15 cellular contexts compared by ENCODE assay signal in the genomic region with DNA sequence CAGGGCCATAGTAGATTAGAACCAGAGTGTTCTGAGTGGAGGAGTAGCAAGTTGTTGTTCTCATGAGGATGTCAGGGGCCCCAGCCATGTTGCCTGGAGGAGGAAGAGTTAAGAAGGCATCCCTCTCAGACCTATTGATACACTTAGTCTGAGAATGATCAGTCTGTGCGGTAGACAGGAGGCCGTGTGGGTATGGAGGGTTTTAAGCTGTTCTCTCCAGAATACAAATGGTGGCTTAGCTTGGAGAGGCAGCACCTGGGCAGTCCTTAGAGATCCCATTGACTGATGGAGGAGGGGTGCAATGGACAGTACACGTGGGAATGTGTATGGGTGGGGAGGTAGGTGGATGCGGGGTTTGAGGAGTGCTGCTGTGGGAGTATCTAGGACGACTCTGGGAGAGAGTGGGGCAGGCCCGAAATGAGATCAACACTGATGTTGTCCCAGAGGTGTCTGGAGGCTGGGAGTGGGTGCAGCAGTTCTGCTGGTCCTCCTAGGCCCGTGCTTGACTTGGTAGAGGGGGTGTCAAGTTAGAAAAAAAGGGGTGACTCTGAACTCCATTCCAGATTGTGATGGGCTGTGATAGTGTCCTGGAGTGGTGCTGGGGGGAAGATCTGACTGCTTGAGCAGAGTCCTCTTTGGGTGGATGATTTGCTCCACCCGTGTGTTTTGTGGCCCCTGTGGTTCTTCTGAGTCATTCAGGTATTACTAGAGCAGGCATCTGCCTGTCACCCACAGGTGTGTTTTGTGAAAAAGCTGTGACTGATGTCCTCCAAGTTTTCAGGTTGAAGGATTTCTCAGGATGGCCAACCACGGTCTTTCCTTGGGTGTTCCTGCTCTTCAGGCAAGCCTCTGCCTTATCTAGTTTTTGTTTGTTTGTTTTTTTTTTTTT. TPM values are rescaled to one million over a fixed set of nuclear protein-coding genes. Genes with fewer than 3 reads are reported as not detected.
DNase-seq lines count a peak whose midpoint lies in the region; ATAC-seq and TF ChIP-seq lines count a peak whose summit lies in the region.
"Had no signal": no experiment of that assay in that cellular context is flagged by ENCODE, and none has a peak within 500 bp of the region (broad histone marks: within the 10 kb centered on the region; RNA-seq: fewer than 3 reads in every experiment).

No MANE protein-coding gene starts in this region.

- H3K27ac ChIP-seq in endodermal cell (ENCODE audit: low read depth, low read length) (no peak overlapping the region), right lobe of liver (no peak overlapping the region)
- H3K27ac ChIP-seq: upper lobe of left lung had no signal

- ATAC-seq in stimulated activated memory B cell treated with anti-CD40 and anti-IgM and Interleukin-4, amounts not matched to agents 10 μg/mL and 1 μg/mL and 100 μg/mL, for 72 hours = no peak
- ATAC-seq in GM18498 (IDR thresholded peaks at IDR 0.05; ENCODE audit: unreplicated experiment) (no peak), right lobe of liver (no peak), HG03521 (IDR thresholded peaks at IDR 0.05; ENCODE audit: unreplicated experiment) (no peak)
- ATAC-seq: GM23338 had no signal

- intact Hi-C loops in right lobe of liver (cut with DNase I) = loop anchor here in 1 of 2 donors (5.0 kb wide), 1 partner anchor 239 kb away; no protein-coding TSS in a partner anchor

- H3K27me3 ChIP-seq in endodermal cell (ENCODE audit: control insufficient read depth, insufficient read depth, low read length, poor library complexity, severe bottlenecking) = no peaks in the 10 kb centered on the region
- no peaks in the 10 kb centered on the region for H3K27me3 ChIP-seq in right lobe of liver
- H3K27me3 ChIP-seq: upper lobe of left lung had no signal

- H3K9me3 Mint-ChIP-seq in activated naive CD4-positive, alpha-beta T cell treated with anti-CD3 and anti-CD28 coated beads, Interleukin-2, amount 50 U/mL, for 24 hours = no peaks in the 10 kb centered on the region
- no peaks in the 10 kb centered on the region for H3K9me3 Mint-ChIP-seq in T-helper 2 cell treated with Interferon-gamma antibody and Interleukin-4, amounts not matched to agents 5 μg/mL and 100 μg/mL, for 36 hours
- H3K9me3 Mint-ChIP-seq in endodermal cell = no peaks in the 10 kb centered on the region
- no peaks in the 10 kb centered on the region for H3K9me3 Mint-ChIP-seq in stimulated activated memory B cell treated with anti-CD40 and anti-IgM and Interleukin-4, amounts not matched to agents 10 μg/mL and 1 μg/mL and 100 μg/mL, for 72 hours

- H3K4me3 ChIP-seq in endodermal cell (ENCODE audit: low read length) = no peak overlapping the region
- no peak overlapping the region for H3K4me3 ChIP-seq in right lobe of liver
- H3K4me3 ChIP-seq: GM23338, upper lobe of left lung had no signal

- H3K36me3 ChIP-seq in endodermal cell (ENCODE audit: control insufficient read depth, insufficient read depth, low read length) (peaks cover 11% of the 10 kb centered on the region), right lobe of liver (peaks cover 0 to 8% (median 2%) of the 10 kb centered on the region in 4 donors)

- no peak for DNase-seq in activated naive CD4-positive, alpha-beta T cell (lab: John Stamatoyannopoulos, UW)
- DNase-seq in T-helper 2 cell treated with Interferon-gamma antibody and Interleukin-4, amounts not matched to agents 5 μg/mL and 100 μg/mL, for 36 hours (ENCODE audit: low spot score) = no peak
- DNase-seq in endodermal cell = no peak
- DNase-seq in right lobe of liver = no peak
- DNase-seq: dermis blood vessel endothelial cell, hypothalamus, NCI-H1694 treated with DMSO at 0.1 percent for 48 hours, NCI-H524, OCI-M1, upper lobe of left lung had no signal

- peaks cover 43% of the 10 kb centered on the region for H3K4me1 Mint-ChIP-seq in activated naive CD4-positive, alpha-beta T cell treated with anti-CD3 and anti-CD28 coated beads, Interleukin-2, amount 50 U/mL, for 24 hours
- peaks cover 35% of the 10 kb centered on the region for H3K4me1 Mint-ChIP-seq in T-helper 2 cell treated with Interferon-gamma antibody and Interleukin-4, amounts not matched to agents 5 μg/mL and 100 μg/mL, for 36 hours (ENCODE audit: low read depth)
- H3K4me1 Mint-ChIP-seq in endodermal cell = peaks cover 13% of the 10 kb centered on the region
- H3K4me1 Mint-ChIP-seq in stimulated activated memory B cell treated with anti-CD40 and anti-IgM and Interleukin-4, amounts not matched to agents 10 μg/mL and 1 μg/mL and 100 μg/mL, for 72 hours = peaks cover 37% of the 10 kb centered on the region

- H3K4me3 Mint-ChIP-seq in activated naive CD4-positive, alpha-beta T cell treated with anti-CD3 and anti-CD28 coated beads, Interleukin-2, amount 50 U/mL, for 24 hours = peak overlapping the region; percentile 12
- no peak overlapping the region for H3K4me3 Mint-ChIP-seq in T-helper 2 cell treated with Interferon-gamma antibody and Interleukin-4, amounts not matched to agents 5 μg/mL and 100 μg/mL, for 36 hours
- no peak overlapping the region for H3K4me3 Mint-ChIP-seq in endodermal cell
- no peak overlapping the region for H3K4me3 Mint-ChIP-seq in stimulated activated memory B cell treated with anti-CD40 and anti-IgM and Interleukin-4, amounts not matched to agents 10 μg/mL and 1 μg/mL and 100 μg/mL, for 72 hours
- H3K4me3 Mint-ChIP-seq: GM23338 had no signal

- H3K27me3 Mint-ChIP-seq in activated naive CD4-positive, alpha-beta T cell treated with anti-CD3 and anti-CD28 coated beads, Interleukin-2, amount 50 U/mL, for 24 hours = no peaks in the 10 kb centered on the region
- no peaks in the 10 kb centered on the region for H3K27me3 Mint-ChIP-seq in T-helper 2 cell treated with Interferon-gamma antibody and Interleukin-4, amounts not matched to agents 5 μg/mL and 100 μg/mL, for 36 hours (ENCODE audit: low read depth)
- no peaks in the 10 kb centered on the region for H3K27me3 Mint-ChIP-seq in endodermal cell (ENCODE audit: insufficient read depth)
- no peaks in the 10 kb centered on the region for H3K27me3 Mint-ChIP-seq in stimulated activated memory B cell treated with anti-CD40 and anti-IgM and Interleukin-4, amounts not matched to agents 10 μg/mL and 1 μg/mL and 100 μg/mL, for 72 hours

- 89 to 90% methylated on average over 2 to 9 of the region's 9 CpGs for WGBS in endodermal cell (ENCODE audit: insufficient coverage in 1 of 2, insufficient read length in 1 of 2), 2 experiments
- 79% methylated on average over 5 of the region's 9 CpGs for WGBS in right lobe of liver (ENCODE audit: insufficient coverage, low coverage, low lambda C conversion rate, missing lambda C conversion rate)

- TF ChIP-seq POLR2A in right lobe of liver (IDR thresholded peaks at IDR 0.05) = no peak

- no peaks in the 10 kb centered on the region for H3K9me3 ChIP-seq in endodermal cell (ENCODE audit: control insufficient read depth, low read length)
- H3K9me3 ChIP-seq in right lobe of liver = no peaks in the 10 kb centered on the region
- H3K9me3 ChIP-seq: upper lobe of left lung had no signal

- TF ChIP-seq CTCF in endodermal cell (conservative IDR thresholded peaks at IDR 0.05) (no peak), right lobe of liver (IDR thresholded peaks at IDR 0.05) (no peak)

- H3K9ac ChIP-seq in endodermal cell (ENCODE audit: extremely low read depth, low read length, poor library complexity, severe bottlenecking) = no peak overlapping the region

- H3K4me1 ChIP-seq in endodermal cell (ENCODE audit: control insufficient read depth, insufficient read depth, low read length) (peaks cover 5% of the 10 kb centered on the region), right lobe of liver (peaks cover 0 to 13% (median 2%) of the 10 kb centered on the region in 4 donors)

- peak overlapping the region; percentile 86 for H3K27ac Mint-ChIP-seq in activated naive CD4-positive, alpha-beta T cell treated with anti-CD3 and anti-CD28 coated beads, Interleukin-2, amount 50 U/mL, for 24 hours
- peak overlapping the region; percentile 64 for H3K27ac Mint-ChIP-seq in T-helper 2 cell treated with Interferon-gamma antibody and Interleukin-4, amounts not matched to agents 5 μg/mL and 100 μg/mL, for 36 hours
- H3K27ac Mint-ChIP-seq in endodermal cell = peak overlapping the region; percentile 38
- H3K27ac Mint-ChIP-seq in stimulated activated memory B cell treated with anti-CD40 and anti-IgM and Interleukin-4, amounts not matched to agents 10 μg/mL and 1 μg/mL and 100 μg/mL, for 72 hours = peak overlapping the region; percentile 95
- H3K27ac Mint-ChIP-seq: GM23338 had no signal

- H3K36me3 Mint-ChIP-seq in activated naive CD4-positive, alpha-beta T cell treated with anti-CD3 and anti-CD28 coated beads, Interleukin-2, amount 50 U/mL, for 24 hours = peaks cover 5% of the 10 kb centered on the region
- peaks cover 20% of the 10 kb centered on the region for H3K36me3 Mint-ChIP-seq in T-helper 2 cell treated with Interferon-gamma antibody and Interleukin-4, amounts not matched to agents 5 μg/mL and 100 μg/mL, for 36 hours (ENCODE audit: low read depth)
- H3K36me3 Mint-ChIP-seq in endodermal cell (ENCODE audit: low read depth) = peaks cover 20% of the 10 kb centered on the region
- peaks cover 14% of the 10 kb centered on the region for H3K36me3 Mint-ChIP-seq in stimulated activated memory B cell treated with anti-CD40 and anti-IgM and Interleukin-4, amounts not matched to agents 10 μg/mL and 1 μg/mL and 100 μg/mL, for 72 hours

RNA-seq across cellular contexts. Expression of gene C2orf42, which starts 44.7 kb away (rescaled TPM):
- total RNA-seq in endodermal cell (10 to 100 TPM; 12.3 to 16.5 TPM), right lobe of liver (10 to 100 TPM; 10.9 to 22.5 (median 16.7) TPM)
- 8.7 TPM for polyA plus RNA-seq in endodermal cell (2013, experiment 1 of 2)
- 11.0 TPM for polyA plus RNA-seq in endodermal cell (2013, experiment 2 of 2)

RNA-seq across cellular contexts. Expression of gene PCBP1, which starts 58.8 kb away (rescaled TPM):
- total RNA-seq in endodermal cell (100 to 1,000 TPM; 344 to 357 TPM), right lobe of liver (100 to 1,000 TPM; 147 to 220 (median 178) TPM)
- polyA plus RNA-seq in endodermal cell (2013, experiment 1 of 2) = 354 TPM
- polyA plus RNA-seq in endodermal cell (2013, experiment 2 of 2) = 313 TPM

Comparison
In these comparisons a context has a peak if more than half of its experiments do, and no peak if none do; other contexts are left out.
1. H3K27ac Mint-ChIP-seq: peak in every context shown above with its lines; median percentile 95 in stimulated activated memory B cell treated with anti-CD40 and anti-IgM and Interleukin-4, amounts not matched to agents 10 μg/mL and 1 μg/mL and 100 μg/mL, for 72 hours; 86 in activated naive CD4-positive, alpha-beta T cell treated with anti-CD3 and anti-CD28 coated beads, Interleukin-2, amount 50 U/mL, for 24 hours; 64 in T-helper 2 cell treated with Interferon-gamma antibody and Interleukin-4, amounts not matched to agents 5 μg/mL and 100 μg/mL, for 36 hours; 38 in endodermal cell.